Comparison of ENCODE assay signal across 3 cellular contexts in the genomic region with DNA sequence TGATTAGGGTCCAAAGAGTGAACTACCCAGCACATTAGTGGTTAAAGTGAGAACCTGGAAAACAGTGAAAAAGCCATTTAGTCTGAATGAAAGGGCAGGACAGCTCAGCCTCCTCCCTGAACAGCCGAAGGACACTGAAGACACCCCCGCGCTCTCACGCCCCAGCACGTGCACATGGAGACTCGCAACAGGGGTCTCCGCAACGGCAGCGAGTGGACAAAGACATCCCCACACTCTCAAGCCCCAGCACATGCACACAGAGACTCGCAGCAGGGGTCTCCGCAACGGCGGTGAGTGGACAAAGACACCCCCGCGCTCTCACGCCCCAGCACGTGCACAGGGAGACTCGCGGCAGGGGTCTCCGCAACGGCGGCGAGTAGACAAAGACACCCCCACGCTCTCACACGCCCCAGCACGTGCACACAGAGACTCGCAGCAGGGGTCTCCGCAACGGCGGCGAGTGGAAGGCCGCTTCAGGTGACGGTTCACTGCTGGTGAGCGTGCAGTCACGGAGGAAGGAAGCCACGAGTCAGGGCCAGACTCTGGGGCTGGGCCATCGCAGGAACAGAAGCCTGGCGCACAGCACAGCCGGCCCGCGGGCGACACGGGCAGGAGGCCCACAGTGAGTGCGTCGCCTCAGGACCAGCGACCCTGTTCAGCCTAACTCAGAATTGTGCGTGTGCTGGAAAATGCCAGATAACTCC.
TF ChIP-seq lines count a peak whose summit lies in the region.

No MANE protein-coding gene starts in this region.

TF ChIP-seq in GM23338, 12 proteins besides CTCF, POLR2A, EP300 and RAD21 (continued from another document):
- TF ChIP-seq, protein P1, sequence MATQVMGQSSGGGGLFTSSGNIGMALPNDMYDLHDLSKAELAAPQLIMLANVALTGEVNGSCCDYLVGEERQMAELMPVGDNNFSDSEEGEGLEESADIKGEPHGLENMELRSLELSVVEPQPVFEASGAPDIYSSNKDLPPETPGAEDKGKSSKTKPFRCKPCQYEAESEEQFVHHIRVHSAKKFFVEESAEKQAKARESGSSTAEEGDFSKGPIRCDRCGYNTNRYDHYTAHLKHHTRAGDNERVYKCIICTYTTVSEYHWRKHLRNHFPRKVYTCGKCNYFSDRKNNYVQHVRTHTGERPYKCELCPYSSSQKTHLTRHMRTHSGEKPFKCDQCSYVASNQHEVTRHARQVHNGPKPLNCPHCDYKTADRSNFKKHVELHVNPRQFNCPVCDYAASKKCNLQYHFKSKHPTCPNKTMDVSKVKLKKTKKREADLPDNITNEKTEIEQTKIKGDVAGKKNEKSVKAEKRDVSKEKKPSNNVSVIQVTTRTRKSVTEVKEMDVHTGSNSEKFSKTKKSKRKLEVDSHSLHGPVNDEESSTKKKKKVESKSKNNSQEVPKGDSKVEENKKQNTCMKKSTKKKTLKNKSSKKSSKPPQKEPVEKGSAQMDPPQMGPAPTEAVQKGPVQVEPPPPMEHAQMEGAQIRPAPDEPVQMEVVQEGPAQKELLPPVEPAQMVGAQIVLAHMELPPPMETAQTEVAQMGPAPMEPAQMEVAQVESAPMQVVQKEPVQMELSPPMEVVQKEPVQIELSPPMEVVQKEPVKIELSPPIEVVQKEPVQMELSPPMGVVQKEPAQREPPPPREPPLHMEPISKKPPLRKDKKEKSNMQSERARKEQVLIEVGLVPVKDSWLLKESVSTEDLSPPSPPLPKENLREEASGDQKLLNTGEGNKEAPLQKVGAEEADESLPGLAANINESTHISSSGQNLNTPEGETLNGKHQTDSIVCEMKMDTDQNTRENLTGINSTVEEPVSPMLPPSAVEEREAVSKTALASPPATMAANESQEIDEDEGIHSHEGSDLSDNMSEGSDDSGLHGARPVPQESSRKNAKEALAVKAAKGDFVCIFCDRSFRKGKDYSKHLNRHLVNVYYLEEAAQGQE (IDR thresholded peaks at IDR 0.05; ENCODE audit: unreplicated experiment): no peak

TF ChIP-seq in WTC11, 78 proteins besides CTCF, POLR2A, EP300 and RAD21:
- TF ChIP-seq ZNF281 (CRISPR knock-in tag; IDR thresholded peaks at IDR 0.05) (no peak), FOXJ3 (CRISPR knock-in tag; IDR thresholded peaks at IDR 0.05; ENCODE audit: borderline replicate concordance) (no peak), TEAD1 (CRISPR knock-in tag; IDR thresholded peaks at IDR 0.05) (no peak), ZNF512 (CRISPR knock-in tag; IDR thresholded peaks at IDR 0.05; ENCODE audit: borderline replicate concordance) (no peak), NR3C1 (CRISPR knock-in tag; conservative IDR thresholded peaks at IDR 0.05; ENCODE audit: low read depth) (no peak), RELA (CRISPR knock-in tag; IDR thresholded peaks at IDR 0.05; ENCODE audit: borderline replicate concordance) (no peak), TEAD4 (CRISPR knock-in tag; IDR thresholded peaks at IDR 0.05) (no peak), CBFB (CRISPR knock-in tag; IDR thresholded peaks at IDR 0.05; ENCODE audit: low read depth) (no peak)
- TF ChIP-seq, protein P2, sequence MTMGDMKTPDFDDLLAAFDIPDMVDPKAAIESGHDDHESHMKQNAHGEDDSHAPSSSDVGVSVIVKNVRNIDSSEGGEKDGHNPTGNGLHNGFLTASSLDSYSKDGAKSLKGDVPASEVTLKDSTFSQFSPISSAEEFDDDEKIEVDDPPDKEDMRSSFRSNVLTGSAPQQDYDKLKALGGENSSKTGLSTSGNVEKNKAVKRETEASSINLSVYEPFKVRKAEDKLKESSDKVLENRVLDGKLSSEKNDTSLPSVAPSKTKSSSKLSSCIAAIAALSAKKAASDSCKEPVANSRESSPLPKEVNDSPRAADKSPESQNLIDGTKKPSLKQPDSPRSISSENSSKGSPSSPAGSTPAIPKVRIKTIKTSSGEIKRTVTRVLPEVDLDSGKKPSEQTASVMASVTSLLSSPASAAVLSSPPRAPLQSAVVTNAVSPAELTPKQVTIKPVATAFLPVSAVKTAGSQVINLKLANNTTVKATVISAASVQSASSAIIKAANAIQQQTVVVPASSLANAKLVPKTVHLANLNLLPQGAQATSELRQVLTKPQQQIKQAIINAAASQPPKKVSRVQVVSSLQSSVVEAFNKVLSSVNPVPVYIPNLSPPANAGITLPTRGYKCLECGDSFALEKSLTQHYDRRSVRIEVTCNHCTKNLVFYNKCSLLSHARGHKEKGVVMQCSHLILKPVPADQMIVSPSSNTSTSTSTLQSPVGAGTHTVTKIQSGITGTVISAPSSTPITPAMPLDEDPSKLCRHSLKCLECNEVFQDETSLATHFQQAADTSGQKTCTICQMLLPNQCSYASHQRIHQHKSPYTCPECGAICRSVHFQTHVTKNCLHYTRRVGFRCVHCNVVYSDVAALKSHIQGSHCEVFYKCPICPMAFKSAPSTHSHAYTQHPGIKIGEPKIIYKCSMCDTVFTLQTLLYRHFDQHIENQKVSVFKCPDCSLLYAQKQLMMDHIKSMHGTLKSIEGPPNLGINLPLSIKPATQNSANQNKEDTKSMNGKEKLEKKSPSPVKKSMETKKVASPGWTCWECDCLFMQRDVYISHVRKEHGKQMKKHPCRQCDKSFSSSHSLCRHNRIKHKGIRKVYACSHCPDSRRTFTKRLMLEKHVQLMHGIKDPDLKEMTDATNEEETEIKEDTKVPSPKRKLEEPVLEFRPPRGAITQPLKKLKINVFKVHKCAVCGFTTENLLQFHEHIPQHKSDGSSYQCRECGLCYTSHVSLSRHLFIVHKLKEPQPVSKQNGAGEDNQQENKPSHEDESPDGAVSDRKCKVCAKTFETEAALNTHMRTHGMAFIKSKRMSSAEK (CRISPR knock-in tag; IDR thresholded peaks at IDR 0.05; ENCODE audit: borderline replicate concordance): no peak

TF ChIP-seq in HepG2, 621 proteins besides CTCF, POLR2A, EP300 and RAD21 (continued from another document):
- TF ChIP-seq, protein P3, sequence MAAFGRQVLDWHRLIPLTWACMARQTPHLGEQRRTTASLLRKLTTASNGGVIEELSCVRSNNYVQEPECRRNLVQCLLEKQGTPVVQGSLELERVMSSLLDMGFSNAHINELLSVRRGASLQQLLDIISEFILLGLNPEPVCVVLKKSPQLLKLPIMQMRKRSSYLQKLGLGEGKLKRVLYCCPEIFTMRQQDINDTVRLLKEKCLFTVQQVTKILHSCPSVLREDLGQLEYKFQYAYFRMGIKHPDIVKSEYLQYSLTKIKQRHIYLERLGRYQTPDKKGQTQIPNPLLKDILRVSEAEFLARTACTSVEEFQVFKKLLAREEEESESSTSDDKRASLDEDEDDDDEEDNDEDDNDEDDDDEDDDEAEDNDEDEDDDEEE (CRISPR knock-in tag; IDR thresholded peaks at IDR 0.05): no peak
- TF ChIP-seq HOXA9 (CRISPR knock-in tag; IDR thresholded peaks at IDR 0.05; ENCODE audit: borderline replicate concordance) (no peak), ZNF446 (CRISPR knock-in tag; IDR thresholded peaks at IDR 0.05) (no peak), SRF (IDR thresholded peaks at IDR 0.05; ENCODE audit: low read depth, low read length) (no peak), MBNL3 (CRISPR knock-in tag; conservative IDR thresholded peaks at IDR 0.05) (no peak)
